9 cellular contexts compared by ENCODE assay signal in the genomic region with DNA sequence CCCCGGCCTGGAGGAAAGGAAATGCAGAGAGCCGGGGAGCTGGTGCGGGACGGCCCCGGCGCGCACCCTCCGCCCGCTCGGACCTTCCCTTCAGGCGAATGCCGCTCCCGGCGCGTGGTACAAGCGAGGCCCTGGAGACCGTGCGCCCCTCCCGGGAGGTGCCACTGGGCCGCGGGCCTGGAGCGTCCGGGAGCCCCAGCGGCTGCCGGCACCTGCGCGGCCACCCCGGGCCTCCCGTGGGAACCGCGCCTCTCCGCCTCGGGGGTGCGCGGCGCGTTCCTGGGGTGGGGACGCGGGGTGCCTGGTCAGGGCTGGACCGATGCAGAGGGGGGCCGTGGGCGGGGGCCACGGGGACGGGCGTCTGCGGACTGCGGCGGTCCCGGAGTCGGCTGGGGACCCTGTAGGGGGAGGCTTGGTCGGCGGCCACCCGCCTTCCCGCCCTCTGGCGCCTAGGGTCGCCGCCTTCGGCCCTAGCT. TPM values are rescaled to one million over a fixed set of nuclear protein-coding genes. Genes with fewer than 3 reads are reported as not detected.
A peak's percentile ranks its signal among the peaks of the same experiment; 100 is the strongest.
DNase-seq lines count a peak whose midpoint lies in the region; ATAC-seq and TF ChIP-seq lines count a peak whose summit lies in the region.
"Had no signal": no experiment of that assay in that cellular context is flagged by ENCODE, and none has a peak within 500 bp of the region (broad histone marks: within the 10 kb centered on the region; RNA-seq: fewer than 3 reads in every experiment).

No MANE protein-coding gene starts in this region.

- peak overlapping the region; percentile 44 for H3K4me3 ChIP-seq in smooth muscle cell

- H3K9me3 ChIP-seq in smooth muscle cell (replicated peaks; ENCODE audit: low read depth) = no peaks in the 10 kb centered on the region

- in situ Hi-C loops in GM13976 (cut with MboI; ENCODE audit: low sequenced_read_pairs, unreplicated experiment) = no loop called here

- no peaks in the 10 kb centered on the region for H3K79me2 ChIP-seq in smooth muscle cell (ENCODE audit: low read depth)

- H3K27ac ChIP-seq in VCaP = peak overlapping the region; percentile 25; the same call in 1 of the 2 replicates
- no peak overlapping the region for H3K27ac ChIP-seq in smooth muscle cell (ENCODE audit: low read depth)

- H3K4me1 ChIP-seq in smooth muscle cell (ENCODE audit: low read depth) = peaks cover 43% of the 10 kb centered on the region

- ATAC-seq in HG03457 (IDR thresholded peaks at IDR 0.05; ENCODE audit: unreplicated experiment) = no peak

- H3K9ac ChIP-seq in smooth muscle cell (ENCODE audit: low read depth) = no peak overlapping the region

- H3F3A ChIP-seq in smooth muscle cell (ENCODE audit: low read depth) = no peaks in the 10 kb centered on the region

- peak; percentile 62 for DNase-seq in GM13976 (ENCODE audit: low spot score)
- peak; percentile 27 for DNase-seq in hepatic stellate cell (ENCODE audit: low spot score)
- no peak for DNase-seq in smooth muscle cell (lab: John Stamatoyannopoulos, UW; ENCODE audit: unreplicated experiment)
- no peak for DNase-seq in SKM-1 treated with dmso at 0.1 percent for 144 hours (lab: John Stamatoyannopoulos, UW; ENCODE audit: unreplicated experiment)
- DNase-seq in retina = no peak
- no peak for DNase-seq in activated CD4-positive, alpha-beta T cell treated with anti-CD3 and anti-CD28 coated beads for 48 hours
- DNase-seq: activated B cell treated with CpG ODN at 0.5 μM for 24 hours had no signal

- H3K36me3 ChIP-seq in smooth muscle cell (ENCODE audit: low read depth) = no peaks in the 10 kb centered on the region

- H4K20me1 ChIP-seq in smooth muscle cell (ENCODE audit: low read depth) = no peaks in the 10 kb centered on the region

- peak overlapping the region; percentile 89 for H3K4me2 ChIP-seq in smooth muscle cell

- H3K27me3 ChIP-seq in smooth muscle cell (ENCODE audit: low read depth) = peaks cover 85% of the 10 kb centered on the region

- TF ChIP-seq CTCF in GM13976 (IDR thresholded peaks at IDR 0.05; ENCODE audit: borderline replicate concordance, control extremely low read depth, extremely low read depth, insufficient read depth, missing control alignments) (no peak), VCaP (conservative IDR thresholded peaks at IDR 0.05) (no peak), smooth muscle cell (IDR thresholded peaks at IDR 0.05; ENCODE audit: borderline replicate concordance, insufficient read depth, poor library complexity, severe bottlenecking) (no peak)

- 3% methylated on average over 35 of the region's 58 CpGs for WGBS in smooth muscle cell (ENCODE audit: low lambda C conversion rate)

- no peak overlapping the region for H2AFZ ChIP-seq in smooth muscle cell (ENCODE audit: low read depth)

RNA-seq across cellular contexts. Expression of a gene that starts 0.5 kb away (rescaled TPM):
- 1.5 and 4.3 TPM in 2 replicates for total RNA-seq in smooth muscle cell
- 3.3 and 4.3 TPM in 2 replicates for polyA plus RNA-seq in smooth muscle cell

Comparison
In these comparisons a context has a peak if more than half of its experiments do, and no peak if none do; other contexts are left out.
1. DNase-seq: peak in GM13976 (single experiment) and hepatic stellate cell (single experiment); none in smooth muscle cell (single experiment), SKM-1 treated with dmso at 0.1 percent for 144 hours (single experiment), retina (single experiment) and activated CD4-positive, alpha-beta T cell treated with anti-CD3 and anti-CD28 coated beads for 48 hours (single experiment).